Comparison of ENCODE assay signal across 11 cellular contexts in genomic region chr6:44569931-44570385, GRCh38.
A peak's percentile ranks its signal among the peaks of the same experiment; 100 is the strongest.
DNase-seq lines count a peak whose midpoint lies in the region; FAIRE-seq and TF ChIP-seq lines count a peak whose summit lies in the region.
"Had no signal": no experiment of that assay in that cellular context is flagged by ENCODE, and none has a peak within 500 bp of the region (broad histone marks: within the 10 kb centered on the region; RNA-seq: fewer than 3 reads in every experiment).

No MANE protein-coding gene starts in this region.

- DNase-seq in LHCN-M2 (ENCODE audit: low read depth) (peak; percentile 48), astrocyte (ENCODE audit: low read depth) (peak; percentile 73), tibial artery (peak; percentile 65 to 77), NCI-H1105 treated with DMSO at 0.1 percent for 48 hours (lab: John Stamatoyannopoulos, UW) (no peak), GOT3 (lab: John Stamatoyannopoulos, UW) (no peak), NCI-H748 (lab: John Stamatoyannopoulos, UW; ENCODE audit: unreplicated experiment) (no peak)
- DNase-seq: HCEC 1CT; stimulated activated CD4-positive, alpha-beta T cell treated with anti-CD3 and anti-CD28 coated beads, Interleukin-15, amount 100 ng/mL, for 24 hours had no signal

- H3K9me3 Mint-ChIP-seq in astrocyte (ENCODE audit: unreplicated experiment): no peaks in the 10 kb centered on the region

- no peaks in the 10 kb centered on the region for H4K20me1 ChIP-seq in astrocyte (ENCODE audit: insufficient read depth, low read length)

- H3K36me3 Mint-ChIP-seq in astrocyte (ENCODE audit: low read depth, unreplicated experiment): no peaks in the 10 kb centered on the region

- no peak for TF ChIP-seq CTCF in astrocyte (IDR thresholded peaks at IDR 0.05; ENCODE audit: insufficient read depth, low read depth, low read length)
- no peak for TF ChIP-seq CTCF in tibial artery (IDR thresholded peaks at IDR 0.05)

- peak overlapping the region; percentile 69 for H3K4me2 ChIP-seq in astrocyte (ENCODE audit: low read length)

- H3K4me3 Mint-ChIP-seq in astrocyte (ENCODE audit: unreplicated experiment): no peak overlapping the region

- H3K27me3 Mint-ChIP-seq in astrocyte (ENCODE audit: low read depth, unreplicated experiment): peaks cover 31% of the 10 kb centered on the region

- no peak overlapping the region for H3K9ac ChIP-seq in astrocyte (ENCODE audit: low read length)

- H3K4me3 ChIP-seq in astrocyte (ENCODE audit: insufficient read depth, low read depth, low read length) (no peak overlapping the region), tibial artery (peak overlapping the region in 1 of 2 donors; percentile 22)
- H3K4me3 ChIP-seq: vagina had no signal

- H3K79me2 ChIP-seq in astrocyte (ENCODE audit: insufficient read depth, low read length): no peaks in the 10 kb centered on the region

- H3K4me1 ChIP-seq in astrocyte (ENCODE audit: insufficient read depth, low read length) (peaks cover 10% of the 10 kb centered on the region), tibial artery (peaks cover 0 to 15% (median 13%) of the 10 kb centered on the region in 4 donors)

- intact Hi-C loops in tibial artery (cut with DNase I; ENCODE audit: low total_unique reads): no loop called here

- H2AFZ ChIP-seq in astrocyte (ENCODE audit: low read depth, low read length): peak overlapping the region; percentile 65

- H3K27ac Mint-ChIP-seq in astrocyte (ENCODE audit: unreplicated experiment): no peak overlapping the region

- no peak overlapping the region for H3K27ac ChIP-seq in astrocyte (ENCODE audit: low read depth, low read length)
- H3K27ac ChIP-seq in layer of hippocampus (ENCODE audit: low read depth, low read length): peak overlapping the region; percentile 8
- H3K27ac ChIP-seq in tibial artery: peak overlapping the region; percentile 25 to 34
- H3K27ac ChIP-seq: vagina had no signal

- no peaks in the 10 kb centered on the region for H3K9me3 ChIP-seq in astrocyte (ENCODE audit: insufficient read depth, low read depth, low read length)
- no peaks in the 10 kb centered on the region for H3K9me3 ChIP-seq in tibial artery
- H3K9me3 ChIP-seq: vagina had no signal

- no peaks in the 10 kb centered on the region for H3K36me3 ChIP-seq in astrocyte (ENCODE audit: insufficient read depth, low read length)
- no peaks in the 10 kb centered on the region for H3K36me3 ChIP-seq in tibial artery
- H3K36me3 ChIP-seq: vagina had no signal

- peak; percentile 80 for FAIRE-seq in astrocyte (lab: Jason Lieb, UNC)
- FAIRE-seq: islet of Langerhans had no signal

- H3K27me3 ChIP-seq in astrocyte (ENCODE audit: insufficient read depth, low read length): peaks cover 5% of the 10 kb centered on the region
- H3K27me3 ChIP-seq in layer of hippocampus (ENCODE audit: control insufficient read depth, insufficient read depth, low read length): no peaks in the 10 kb centered on the region
- no peaks in the 10 kb centered on the region for H3K27me3 ChIP-seq in tibial artery
- H3K27me3 ChIP-seq: vagina had no signal

- no peaks in the 10 kb centered on the region for H3K4me1 Mint-ChIP-seq in astrocyte (ENCODE audit: low read depth, unreplicated experiment)

Comparison
In these comparisons a context has a peak if more than half of its experiments do, and no peak if none do; other contexts are left out.
1. DNase-seq: peak in LHCN-M2 (single experiment), astrocyte (single experiment) and tibial artery (2 of 2); none in NCI-H1105 treated with DMSO at 0.1 percent for 48 hours (single experiment), GOT3 (single experiment) and NCI-H748 (single experiment).